19 cellular contexts compared by ENCODE assay signal in genomic region chr22:49564666-49565515, GRCh38.
DNase-seq lines count a peak whose midpoint lies in the region; ATAC-seq, FAIRE-seq and TF ChIP-seq lines count a peak whose summit lies in the region.
"Had no signal": no experiment of that assay in that cellular context is flagged by ENCODE, and none has a peak within 500 bp of the region (broad histone marks: within the 10 kb centered on the region; RNA-seq: fewer than 3 reads in every experiment).

No MANE protein-coding gene starts in this region.

- no peak overlapping the region for H3K27ac ChIP-seq in right lobe of liver
- H3K27ac ChIP-seq in HepG2 (ENCODE audit: extremely low read length, insufficient read depth, low read length) = no peak overlapping the region

- no peaks in the 10 kb centered on the region for H3K79me2 ChIP-seq in HepG2 (ENCODE audit: insufficient read depth, low read length)

- in situ Hi-C loops in HepG2 (cut with HindIII; ENCODE audit: extremely low pct_ligation_motif_present, low pct_unique_long_range_greater_than_20kb) = no loop called here

- H3K27me3 ChIP-seq in right lobe of liver = no peaks in the 10 kb centered on the region
- peaks cover 2 to 56% of the 10 kb centered on the region in 2 experiments; a peak in 4 of 5 replicates for H3K27me3 ChIP-seq in HepG2 (ENCODE audit: control insufficient read depth in 1 of 2, insufficient read depth in 2 of 2, low read length in 2 of 2)
- H3K27me3 ChIP-seq in MG63 = peaks cover 9% of the 10 kb centered on the region; the same call in 1 of the 2 replicates

- FAIRE-seq in HepG2 (lab: Jason Lieb, UNC) = no peak
- FAIRE-seq: D721Med had no signal

- no peak overlapping the region for H3K4me2 ChIP-seq in HepG2 (ENCODE audit: low read depth, low read length)

- H3K9ac ChIP-seq in HepG2 (ENCODE audit: insufficient read depth, low read depth, low read length) = no peak overlapping the region

- peak in 2 of 3 donors; percentile 33 to 38 for DNase-seq in right lobe of liver
- no peak for DNase-seq in HepG2 (ENCODE audit: low spot score)
- DNase-seq in islet precursor cell = peak; percentile 23
- peak; percentile 57 for DNase-seq in posterior vena cava (ENCODE audit: low spot score)
- DNase-seq in MG63 = no peak
- no peak for DNase-seq in hypothalamus (lab: John Stamatoyannopoulos, UW)
- no peak for DNase-seq in activated gamma-delta T cell (lab: John Stamatoyannopoulos, UW)
- DNase-seq: CD4-positive, alpha-beta memory T cell; DND-41; GF-D8; IMR-90; NCI-H1417; NCI-H1930; NCI-H2171; NCI-H446 treated with DMSO at 0.1 percent for 48 hours; NCI-H748 treated with DMSO at 0.1 percent for 48 hours; SHP77 had no signal

- H3K9me3 ChIP-seq in right lobe of liver = no peaks in the 10 kb centered on the region
- H3K9me3 ChIP-seq in HepG2 (ENCODE audit: low read length) = no peaks in the 10 kb centered on the region
- H3K9me3 ChIP-seq in MG63 = no peaks in the 10 kb centered on the region

- no peaks in the 10 kb centered on the region for H4K20me1 ChIP-seq in HepG2 (ENCODE audit: insufficient read depth, low read length)

- 65% methylated on average over 7 of the region's 28 CpGs for WGBS in right lobe of liver (ENCODE audit: insufficient coverage, low coverage, low lambda C conversion rate, missing lambda C conversion rate)
- WGBS in HepG2 (ENCODE audit: low lambda C conversion rate) = 30% methylated on average over 8 of the region's 28 CpGs

- H3K36me3 ChIP-seq in right lobe of liver (no peaks in the 10 kb centered on the region), HepG2 (replicated peaks in 1 of 2; ENCODE audit: control insufficient read depth in 1 of 2, insufficient read depth in 2 of 2, low read length in 2 of 2) (no peaks in the 10 kb centered on the region), MG63 (no peaks in the 10 kb centered on the region)

- H3K4me1 ChIP-seq in right lobe of liver (no peaks in the 10 kb centered on the region), HepG2 (ENCODE audit: insufficient read depth, low read length) (no peaks in the 10 kb centered on the region)

- no peak for ATAC-seq in right lobe of liver
- no peak for ATAC-seq in HepG2
- ATAC-seq: HCT116 had no signal

- H3K4me3 ChIP-seq in right lobe of liver (no peak overlapping the region), HepG2 (replicated peaks in 1 of 3; ENCODE audit: insufficient read depth in 1 of 3, low read depth in 2 of 3, low read length in 3 of 3) (no peak overlapping the region), MG63 (no peak overlapping the region)

- TF ChIP-seq RAD21 in HepG2 (CRISPR knock-in tag; IDR thresholded peaks at IDR 0.05) = no peak

- no peak overlapping the region for H2AFZ ChIP-seq in HepG2 (ENCODE audit: low read length)

- no peak for TF ChIP-seq POLR2A in right lobe of liver (IDR thresholded peaks at IDR 0.05)
- TF ChIP-seq POLR2A in HepG2 (IDR thresholded peaks at IDR 0.05; ENCODE audit: insufficient read depth in 1 of 2, low read depth in 2 of 2, low read length in 2 of 2) = no peak

- no TSS peak for BruUV-seq in HepG2 (replicated peaks; lab: Mats Ljungman, UMichigan)

- CTCF ChIA-PET in HepG2 (lab: Yijun Ruan, JAX; ENCODE audit: low intra/inter-chr PET ratio, low total read pairs) = no interaction called here

- intact Hi-C loops in right lobe of liver (cut with DNase I) (no loop called here), HepG2 (cut with micrococcal nuclease; ENCODE audit: unreplicated experiment) (no loop called here), posterior vena cava (cut with DNase I) (no loop called here)

- TF ChIP-seq EP300 in HepG2 (IDR thresholded peaks at IDR 0.05; ENCODE audit: low read depth in 2 of 2, low read length in 2 of 2) = no peak
- TF ChIP-seq EP300 in HepG2 (CRISPR knock-in tag; IDR thresholded peaks at IDR 0.05; ENCODE audit: borderline replicate concordance) = no peak

- POLR2A ChIA-PET in HepG2 (lab: Yijun Ruan, JAX) = no interaction called here

- TF ChIP-seq CTCF in right lobe of liver (IDR thresholded peaks at IDR 0.05) (no peak), HepG2 (CRISPR knock-in tag; IDR thresholded peaks at IDR 0.05) (no peak)

TF ChIP-seq in HepG2, 621 proteins besides CTCF, POLR2A, EP300 and RAD21:
- TF ChIP-seq E2F5 (CRISPR knock-in tag; conservative IDR thresholded peaks at IDR 0.05) (no peak), DRAP1 (CRISPR knock-in tag; IDR thresholded peaks at IDR 0.05) (no peak), HMGXB4 (CRISPR knock-in tag; IDR thresholded peaks at IDR 0.05; ENCODE audit: borderline replicate concordance in 1 of 2, low read depth in 1 of 2) (no peak), SALL1 (CRISPR knock-in tag; IDR thresholded peaks at IDR 0.05) (no peak), SNAPC5 (CRISPR knock-in tag; IDR thresholded peaks at IDR 0.05; ENCODE audit: borderline replicate concordance) (no peak), JUN (CRISPR knock-in tag; IDR thresholded peaks at IDR 0.05) (no peak), NPAS2 (CRISPR knock-in tag; IDR thresholded peaks at IDR 0.05; ENCODE audit: borderline replicate concordance) (no peak), GATAD1 (CRISPR knock-in tag; IDR thresholded peaks at IDR 0.05) (no peak), SPEN (CRISPR knock-in tag; IDR thresholded peaks at IDR 0.05; ENCODE audit: low read depth) (no peak), ZNF746 (CRISPR knock-in tag; IDR thresholded peaks at IDR 0.05) (no peak), CCAR2 (optimal IDR thresholded peaks at IDR 0.05; ENCODE audit: low read depth, low read length) (no peak), EED (CRISPR knock-in tag; IDR thresholded peaks at IDR 0.05) (no peak), PAF1 (CRISPR knock-in tag; IDR thresholded peaks at IDR 0.05) (no peak), MIER3 (CRISPR knock-in tag; IDR thresholded peaks at IDR 0.05; ENCODE audit: borderline replicate concordance) (no peak), ZNF3 (CRISPR knock-in tag; IDR thresholded peaks at IDR 0.05) (no peak), ISL2 (CRISPR knock-in tag; IDR thresholded peaks at IDR 0.05) (no peak), ZBTB7A (CRISPR knock-in tag; IDR thresholded peaks at IDR 0.05) (no peak)

Comparison
In these comparisons a context has a peak if more than half of its experiments do, and no peak if none do; other contexts are left out.
1. DNase-seq: peak in right lobe of liver (2 of 3), islet precursor cell (single experiment) and posterior vena cava (single experiment); none in HepG2 (single experiment), MG63 (single experiment), hypothalamus (0 of 51) and activated gamma-delta T cell (single experiment).